Comparison of ENCODE assay signal across 9 cellular contexts in genomic region chr14:69658664-69659261, GRCh38. TPM values are rescaled to one million over a fixed set of nuclear protein-coding genes. Genes with fewer than 3 reads are reported as not detected.
DNase-seq lines count a peak whose midpoint lies in the region; ATAC-seq and TF ChIP-seq lines count a peak whose summit lies in the region.
"Had no signal": no experiment of that assay in that cellular context is flagged by ENCODE, and none has a peak within 500 bp of the region (broad histone marks: within the 10 kb centered on the region; RNA-seq: fewer than 3 reads in every experiment).

No MANE protein-coding gene starts in this region.

- peak overlapping the region; percentile 37 for H3K27ac Mint-ChIP-seq in activated T-helper 1 cell treated with anti-CD3 and anti-CD28 coated beads, Interleukin-12 subunit alpha, Interleukin-12 subunit beta, Interleukin-2, Interleukin-4 antibody, amounts not matched to agents 30 ng/mL and 10 ng/mL and 1 ng/mL, durations not matched to agents 14 hours and 24 hours and 36 hours
- peak overlapping the region; percentile 48 for H3K27ac Mint-ChIP-seq in stimulated activated memory B cell treated with anti-CD40 and anti-IgM and Interleukin-4, amounts not matched to agents 10 μg/mL and 1 μg/mL and 100 μg/mL, for 72 hours

- H3K36me3 Mint-ChIP-seq in activated T-helper 1 cell treated with anti-CD3 and anti-CD28 coated beads, Interleukin-12 subunit alpha, Interleukin-12 subunit beta, Interleukin-2, Interleukin-4 antibody, amounts not matched to agents 30 ng/mL and 10 ng/mL and 1 ng/mL, durations not matched to agents 14 hours and 24 hours and 36 hours (ENCODE audit: low read depth), result peaks cover 46% of the 10 kb centered on the region
- H3K36me3 Mint-ChIP-seq in stimulated activated memory B cell treated with anti-CD40 and anti-IgM and Interleukin-4, amounts not matched to agents 10 μg/mL and 1 μg/mL and 100 μg/mL, for 72 hours, result peaks cover 57% of the 10 kb centered on the region

- ATAC-seq in stimulated activated memory B cell treated with anti-CD40 and anti-IgM and Interleukin-4, amounts not matched to agents 10 μg/mL and 1 μg/mL and 100 μg/mL, for 72 hours, result no peak

- peaks cover 85% of the 10 kb centered on the region for H3K4me1 Mint-ChIP-seq in activated T-helper 1 cell treated with anti-CD3 and anti-CD28 coated beads, Interleukin-12 subunit alpha, Interleukin-12 subunit beta, Interleukin-2, Interleukin-4 antibody, amounts not matched to agents 30 ng/mL and 10 ng/mL and 1 ng/mL, durations not matched to agents 14 hours and 24 hours and 36 hours (ENCODE audit: low read depth)
- H3K4me1 Mint-ChIP-seq in stimulated activated memory B cell treated with anti-CD40 and anti-IgM and Interleukin-4, amounts not matched to agents 10 μg/mL and 1 μg/mL and 100 μg/mL, for 72 hours, result peaks cover 91% of the 10 kb centered on the region

- peak in 2 of 3 experiments; percentile 61 to 69 for DNase-seq in NCI-H1417 (lab: John Stamatoyannopoulos, UW)
- DNase-seq in NCI-H1417 treated with DMSO at 0.1 percent for 48 hours (lab: John Stamatoyannopoulos, UW), result no peak
- DNase-seq in activated T-helper 1 cell treated with anti-CD3 and anti-CD28 coated beads, Interleukin-12 subunit alpha, Interleukin-12 subunit beta, Interleukin-2, Interleukin-4 antibody, amounts not matched to agents 30 ng/mL and 10 ng/mL and 1 ng/mL, durations not matched to agents 14 hours and 24 hours and 36 hours (ENCODE audit: low spot score), result no peak
- peak; percentile 31 for DNase-seq in iPS-NIHi7 (ENCODE audit: extremely low spot score)
- DNase-seq in GM13977 (ENCODE audit: low spot score), result no peak
- no peak for DNase-seq in UCSD-AML1 (lab: John Stamatoyannopoulos, UW; ENCODE audit: unreplicated experiment)
- no peak for DNase-seq in NCI-H2029 (lab: John Stamatoyannopoulos, UW)

- no peak for TF ChIP-seq CTCF in GM13977 (IDR thresholded peaks at IDR 0.05; ENCODE audit: extremely low read depth, insufficient read depth, missing control alignments)

- in situ Hi-C loops in GM13977 (cut with MboI; ENCODE audit: low pct_unique_long_range_greater_than_20kb, low sequenced_read_pairs, unreplicated experiment), result no loop called here

- intact Hi-C loops in activated T-helper 1 cell treated with anti-CD3 and anti-CD28 coated beads, Interleukin-12 subunit alpha, Interleukin-12 subunit beta, Interleukin-2, Interleukin-4 antibody, amounts not matched to agents 30 ng/mL and 10 ng/mL and 1 ng/mL, durations not matched to agents 14 hours and 24 hours and 36 hours (cut with micrococcal nuclease), result no loop called here

- no peak overlapping the region for H3K4me3 Mint-ChIP-seq in activated T-helper 1 cell treated with anti-CD3 and anti-CD28 coated beads, Interleukin-12 subunit alpha, Interleukin-12 subunit beta, Interleukin-2, Interleukin-4 antibody, amounts not matched to agents 30 ng/mL and 10 ng/mL and 1 ng/mL, durations not matched to agents 14 hours and 24 hours and 36 hours
- H3K4me3 Mint-ChIP-seq in stimulated activated memory B cell treated with anti-CD40 and anti-IgM and Interleukin-4, amounts not matched to agents 10 μg/mL and 1 μg/mL and 100 μg/mL, for 72 hours, result no peak overlapping the region

- H3K27me3 Mint-ChIP-seq in activated T-helper 1 cell treated with anti-CD3 and anti-CD28 coated beads, Interleukin-12 subunit alpha, Interleukin-12 subunit beta, Interleukin-2, Interleukin-4 antibody, amounts not matched to agents 30 ng/mL and 10 ng/mL and 1 ng/mL, durations not matched to agents 14 hours and 24 hours and 36 hours (ENCODE audit: insufficient read depth), result no peaks in the 10 kb centered on the region
- H3K27me3 Mint-ChIP-seq in stimulated activated memory B cell treated with anti-CD40 and anti-IgM and Interleukin-4, amounts not matched to agents 10 μg/mL and 1 μg/mL and 100 μg/mL, for 72 hours, result no peaks in the 10 kb centered on the region
- H3K27me3 Mint-ChIP-seq: brain had no signal

- no peaks in the 10 kb centered on the region for H3K9me3 Mint-ChIP-seq in activated T-helper 1 cell treated with anti-CD3 and anti-CD28 coated beads, Interleukin-12 subunit alpha, Interleukin-12 subunit beta, Interleukin-2, Interleukin-4 antibody, amounts not matched to agents 30 ng/mL and 10 ng/mL and 1 ng/mL, durations not matched to agents 14 hours and 24 hours and 36 hours
- no peaks in the 10 kb centered on the region for H3K9me3 Mint-ChIP-seq in stimulated activated memory B cell treated with anti-CD40 and anti-IgM and Interleukin-4, amounts not matched to agents 10 μg/mL and 1 μg/mL and 100 μg/mL, for 72 hours
- H3K9me3 Mint-ChIP-seq: brain had no signal

RNA-seq across cellular contexts. Expression of gene SUSD6, which starts 47.4 kb away (rescaled TPM):
- total RNA-seq in activated T-helper 1 cell treated with anti-CD3 and anti-CD28 coated beads, Interleukin-12 subunit alpha, Interleukin-12 subunit beta, Interleukin-2, Interleukin-4 antibody, amounts not matched to agents 30 ng/mL and 10 ng/mL and 1 ng/mL, durations not matched to agents 14 hours and 24 hours and 36 hours, result 91.3 and 94.3 TPM in 2 replicates

Comparison
In these comparisons a context has a peak if more than half of its experiments do, and no peak if none do; other contexts are left out.
1. DNase-seq: peak in NCI-H1417 (2 of 3) and iPS-NIHi7 (single experiment); none in NCI-H1417 treated with DMSO at 0.1 percent for 48 hours (single experiment), activated T-helper 1 cell treated with anti-CD3 and anti-CD28 coated beads, Interleukin-12 subunit alpha, Interleukin-12 subunit beta, Interleukin-2, Interleukin-4 antibody, amounts not matched to agents 30 ng/mL and 10 ng/mL and 1 ng/mL, durations not matched to agents 14 hours and 24 hours and 36 hours (single experiment), GM13977 (single experiment), UCSD-AML1 (single experiment) and NCI-H2029 (single experiment).